ENCODE assay signal across 9 cellular contexts in genomic region chr15:88234711-88235110, GRCh38. TPM values are rescaled to one million over a fixed set of nuclear protein-coding genes. Genes with fewer than 3 reads are reported as not detected.
"Had no signal": no experiment of that assay in that cellular context is flagged by ENCODE, and none has a peak within 500 bp of the region (broad histone marks: within the 10 kb centered on the region; RNA-seq: fewer than 3 reads in every experiment).

No MANE protein-coding gene starts in this region.

- H3K27ac Mint-ChIP-seq: GM23338, H9, HFFc6 had no signal

- H3K4me1 ChIP-seq: HAP-1 had no signal

- H3K4me3 Mint-ChIP-seq: GM23338, H9, HFFc6 had no signal

- DNase-seq: GM23248, GOT3, H7, H9, HCEC 1CT, HFFc6 had no signal

- H3K4me3 ChIP-seq: GM23248, GM23338, HAP-1 had no signal

- ATAC-seq: GM23338, HCT116 had no signal

- H3K9ac ChIP-seq: GM23248 had no signal

- H3K4me2 ChIP-seq: GM23338 had no signal

- H2AFZ ChIP-seq: GM23248, GM23338 had no signal

- H3K27ac ChIP-seq: GM23248 had no signal

- H3K9me3 ChIP-seq: HAP-1 had no signal

- H3K9me3 Mint-ChIP-seq: HFFc6 had no signal

- H3K36me3 ChIP-seq: HAP-1 had no signal

RNA-seq across cellular contexts. Expression of gene NTRK3, which starts 21.8 kb away (rescaled TPM):
- total RNA-seq: GM23248 had no signal
- polyA plus RNA-seq: GM23248 had no signal
